In genomic region chr17:58085039-58085715, GRCh38 we compare ENCODE assay signal across 9 cellular contexts. TPM values are rescaled to one million over a fixed set of nuclear protein-coding genes. Genes with fewer than 3 reads are reported as not detected.
DNase-seq lines count a peak whose midpoint lies in the region; ATAC-seq and TF ChIP-seq lines count a peak whose summit lies in the region.
"Had no signal": no experiment of that assay in that cellular context is flagged by ENCODE, and none has a peak within 500 bp of the region (broad histone marks: within the 10 kb centered on the region; RNA-seq: fewer than 3 reads in every experiment).

No MANE protein-coding gene starts in this region.

- H3K9me3 ChIP-seq in trophoblast cell (ENCODE audit: insufficient read depth, low read depth, low read length) (peaks cover 1% of the 10 kb centered on the region), aorta (ENCODE audit: control insufficient read depth, low read length) (no peaks in the 10 kb centered on the region)
- H3K9me3 ChIP-seq: left lung had no signal

- peaks cover 28% of the 10 kb centered on the region for H3K79me2 ChIP-seq in trophoblast cell (ENCODE audit: control insufficient read depth, insufficient read depth, low read length, poor library complexity)

- no peak for ATAC-seq in HG03196 (IDR thresholded peaks at IDR 0.05; ENCODE audit: unreplicated experiment)
- no peak for ATAC-seq in aorta (ENCODE audit: low FRiP score)

- no peak overlapping the region for H2BK120ac ChIP-seq in trophoblast cell (ENCODE audit: insufficient read depth, low read length, poor library complexity)

- no CpG with 5 or more reads among the region's 8 CpGs for WGBS in trophoblast cell (ENCODE audit: extremely low coverage, insufficient coverage, insufficient read length)
- WGBS in aorta, 2 donors: 41 to 42% methylated on average over 8 of the region's 8 CpGs

- peak overlapping the region; percentile 3 for H2AFZ ChIP-seq in trophoblast cell (ENCODE audit: insufficient read depth, low read length, poor library complexity)

- no peak overlapping the region for H4K12ac ChIP-seq in trophoblast cell (ENCODE audit: low read depth, low read length)

- H3K4me1 Mint-ChIP-seq in Calu3 (ENCODE audit: low read depth, unreplicated experiment): peaks cover 8% of the 10 kb centered on the region

- intact Hi-C loops in Calu3 (cut with micrococcal nuclease; ENCODE audit: unreplicated experiment): loop anchor here (2.0 kb wide), 1 partner anchor 78 kb away; the partner anchor contains the start of gene SRSF1
- intact Hi-C loops in aorta (cut with DNase I): loop anchor here in 1 of 2 donors (5.0 kb wide), 1 partner anchor 78 kb away; the partner anchor contains the start of gene SRSF1

- H3K4me1 ChIP-seq in trophoblast cell (ENCODE audit: control insufficient read depth in 1 of 2, insufficient read depth in 2 of 2, low read length in 2 of 2): peaks cover 16 to 18% of the 10 kb centered on the region in 2 experiments
- peaks cover 3% of the 10 kb centered on the region in 2 donors for H3K4me1 ChIP-seq in aorta (ENCODE audit: control insufficient read depth in 1 of 2, insufficient read depth in 2 of 2, low read length in 2 of 2)

- peak overlapping the region; percentile 80 for H3K4me2 ChIP-seq in trophoblast cell (ENCODE audit: low read length)

- no peak overlapping the region for H3K27ac Mint-ChIP-seq in Calu3 (ENCODE audit: unreplicated experiment)

- peaks cover 40% of the 10 kb centered on the region for H3K36me3 Mint-ChIP-seq in Calu3 (ENCODE audit: insufficient read depth, unreplicated experiment)

- H3K18ac ChIP-seq in trophoblast cell (ENCODE audit: low read length): no peak overlapping the region

- H3K4me3 Mint-ChIP-seq in Calu3 (ENCODE audit: low read depth, unreplicated experiment): peak overlapping the region; percentile 75

- no peak overlapping the region for H4K8ac ChIP-seq in trophoblast cell (ENCODE audit: low read depth, low read length)

- H3K79me1 ChIP-seq in trophoblast cell (ENCODE audit: low read length): peaks cover 16% of the 10 kb centered on the region

- peak overlapping the region; percentile 97 for H3K4ac ChIP-seq in trophoblast cell (ENCODE audit: low read depth, low read length)

- H4K91ac ChIP-seq in trophoblast cell (ENCODE audit: low read depth, low read length): no peak overlapping the region

- H3K9me3 Mint-ChIP-seq in Calu3 (ENCODE audit: low read depth, unreplicated experiment): no peaks in the 10 kb centered on the region

- no peak overlapping the region for H3K23ac ChIP-seq in trophoblast cell (ENCODE audit: low read length)

- peak overlapping the region; percentile 87 for H3K4me3 ChIP-seq in epithelial cell of esophagus (ENCODE audit: low read length)
- H3K4me3 ChIP-seq in trophoblast cell (ENCODE audit: low read depth, low read length): peak overlapping the region; percentile 30
- peak overlapping the region in 1 of 2 donors; percentile 98 for H3K4me3 ChIP-seq in aorta (ENCODE audit: low read length in 2 of 2)

- H3K27me3 Mint-ChIP-seq in Calu3 (ENCODE audit: unreplicated experiment): peaks cover 8% of the 10 kb centered on the region

- no peak overlapping the region for H3K27ac ChIP-seq in trophoblast cell (ENCODE audit: low read depth, low read length)
- no peak overlapping the region for H3K27ac ChIP-seq in aorta (ENCODE audit: low read depth in 1 of 2, low read length in 2 of 2)

- no peak overlapping the region for H2BK12ac ChIP-seq in trophoblast cell (ENCODE audit: low read length)

- CTCF ChIA-PET in Calu3 (lab: Charles Lee): no interaction called here

- no peak overlapping the region for H3K14ac ChIP-seq in trophoblast cell (ENCODE audit: low read length)

- H2BK5ac ChIP-seq in trophoblast cell (ENCODE audit: low read depth, low read length, poor library complexity): no peak overlapping the region

- peaks cover 29 to 39% of the 10 kb centered on the region in 2 experiments for H3K36me3 ChIP-seq in trophoblast cell (ENCODE audit: control insufficient read depth in 1 of 2, insufficient read depth in 2 of 2, low read length in 2 of 2)
- H3K36me3 ChIP-seq in aorta (ENCODE audit: control insufficient read depth in 1 of 2, insufficient read depth in 2 of 2, low read length in 1 of 2): peaks cover 0 to 6% of the 10 kb centered on the region in 2 donors

- DNase-seq in Calu3: no peak
- DNase-seq in RPMI7951 (ENCODE audit: low read depth): peak; percentile 40
- no peak for DNase-seq in epithelial cell of esophagus (ENCODE audit: low read depth)
- DNase-seq in trophoblast cell: no peak
- no peak for DNase-seq in stimulated activated CD4-positive, alpha-beta T cell treated with anti-CD3 and anti-CD28 coated beads, Interleukin-4, amount 100 ng/mL, for 4 hours
- no peak for DNase-seq in NOMO-1 (lab: John Stamatoyannopoulos, UW; ENCODE audit: unreplicated experiment in 2 of 2)
- DNase-seq in aorta: no peak
- DNase-seq: left lung had no signal

- peak overlapping the region; percentile 31 for H3K9ac ChIP-seq in trophoblast cell (ENCODE audit: low read length)

- H2AK5ac ChIP-seq in trophoblast cell (ENCODE audit: low read length): no peak overlapping the region

- no TSS peak for BruUV-seq in Calu3 (replicated peaks; lab: Mats Ljungman, UMichigan)

- H3K27me3 ChIP-seq in trophoblast cell (ENCODE audit: insufficient read depth, low read length) (no peaks in the 10 kb centered on the region), aorta (ENCODE audit: control insufficient read depth in 1 of 2, insufficient read depth in 2 of 2, low read length in 1 of 2) (no peaks in the 10 kb centered on the region)
- H3K27me3 ChIP-seq: left lung had no signal

- TF ChIP-seq CTCF in Calu3 (IDR thresholded peaks at IDR 0.05; ENCODE audit: unreplicated experiment) (no peak), epithelial cell of esophagus (IDR thresholded peaks at IDR 0.05; ENCODE audit: insufficient read depth, low read depth, low read length, missing control alignments) (no peak)

RNA-seq across cellular contexts. Expression of gene DYNLL2, which starts 2.0 kb away (rescaled TPM):
- 24.8 and 29.2 TPM in 2 replicates for total RNA-seq in Calu3 (2022)
- total RNA-seq in RPMI7951 (2014; rRNA removed; shearing (Covaris generic)): 7.6 and 8.0 TPM in 2 replicates
- polyA plus RNA-seq in trophoblast cell (2013): 20.6 and 21.7 TPM in 2 replicates
- 10 to 100 TPM; 29.3 to 35.7 TPM for total RNA-seq in aorta
- 10 to 100 TPM; 17.5 to 56.0 TPM for polyA plus RNA-seq in aorta
